In the genomic region with DNA sequence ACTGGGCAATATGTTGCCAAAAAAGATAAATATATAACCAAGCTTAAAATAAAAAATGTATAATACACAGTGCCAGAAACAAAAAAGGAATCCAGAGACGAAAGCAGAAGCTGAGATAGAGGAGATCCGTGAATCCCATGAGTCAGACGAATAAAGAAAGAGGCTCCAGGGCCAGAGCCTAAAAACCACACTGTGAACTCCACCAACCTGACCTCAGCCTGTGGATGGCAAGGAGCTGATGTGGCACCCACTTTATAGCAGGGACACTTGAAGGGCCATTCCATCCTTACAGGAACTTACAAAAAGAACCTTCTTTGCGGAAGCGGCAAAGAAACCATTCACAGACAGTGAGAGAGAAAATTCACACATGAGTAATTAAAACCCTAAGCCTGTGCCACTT, we compare ENCODE assay signal across 22 cellular contexts.
"Had no signal": no experiment of that assay in that cellular context is flagged by ENCODE, and none has a peak within 500 bp of the region (broad histone marks: within the 10 kb centered on the region; RNA-seq: fewer than 3 reads in every experiment).

No MANE protein-coding gene starts in this region.

- ATAC-seq: effector memory CD8-positive, alpha-beta T cell; left colon; left ventricle myocardium superior; right lobe of liver; stimulated activated naive B cell treated with anti-CD40 and anti-IgM and Interleukin-4, amounts not matched to agents 10 μg/mL and 1 μg/mL and 100 μg/mL, for 72 hours; stimulated activated naive CD8-positive, alpha-beta T cell treated with anti-CD3 and anti-CD28 coated beads, Interleukin-15, amount 100 ng/mL, for 72 hours had no signal

- H3K79me2 ChIP-seq: hepatocyte, parathyroid adenoma had no signal

- H3K4me1 ChIP-seq: esophagus squamous epithelium, parathyroid adenoma, prostate gland, right lobe of liver, uterus had no signal

- H3K4me3 ChIP-seq: esophagus squamous epithelium, hepatocyte, lung, prostate gland, right lobe of liver, skin epidermis, uterus had no signal

- H3K9me3 ChIP-seq: esophagus squamous epithelium, prostate gland, right lobe of liver, uterus had no signal

- H3K9ac ChIP-seq: parathyroid adenoma had no signal

- H3K27me3 ChIP-seq: esophagus squamous epithelium, hepatocyte, right lobe of liver, uterus had no signal

- H2AFZ ChIP-seq: hepatocyte, parathyroid adenoma had no signal

- DNase-seq: effector memory CD8-positive, alpha-beta T cell; esophagus squamous epithelium; foreskin fibroblast; left colon; left ventricle myocardium superior; mesenchymal stem cell; naive B cell; occipital lobe; retina; stimulated activated CD4-positive, alpha-beta T cell treated with anti-CD3 and anti-CD28 coated beads, Interleukin-2, amount 100 ng/mL, for 24 hours; stimulated activated CD4-positive, alpha-beta T cell treated with anti-CD3 and anti-CD28 coated beads, Interleukin-4, amount 100 ng/mL, for 4 hours; stimulated activated naive B cell treated with anti-CD40 and anti-IgM and Interleukin-4, amounts not matched to agents 10 μg/mL and 1 μg/mL and 100 μg/mL, for 72 hours; stimulated activated naive CD8-positive, alpha-beta T cell treated with anti-CD3 and anti-CD28 coated beads, Interleukin-15, amount 100 ng/mL, for 72 hours; substantia nigra; uterus had no signal

- FAIRE-seq: kidney had no signal

- H3K27ac ChIP-seq: esophagus squamous epithelium, hepatocyte, parathyroid adenoma, prostate gland, right lobe of liver, skin epidermis, uterus had no signal

- H3K4me2 ChIP-seq: hepatocyte had no signal

- H3K36me3 ChIP-seq: prostate gland, right lobe of liver, uterus had no signal
